Comparison of ENCODE assay signal across 10 cellular contexts in genomic region chr2:190961918-190962487, GRCh38. TPM values are rescaled to one million over a fixed set of nuclear protein-coding genes. Genes with fewer than 3 reads are reported as not detected.
DNase-seq lines count a peak whose midpoint lies in the region; ATAC-seq and TF ChIP-seq lines count a peak whose summit lies in the region.
"Had no signal": no experiment of that assay in that cellular context is flagged by ENCODE, and none has a peak within 500 bp of the region (broad histone marks: within the 10 kb centered on the region; RNA-seq: fewer than 3 reads in every experiment).

No MANE protein-coding gene starts in this region.

- BruUV-seq in Calu3 (replicated peaks; lab: Mats Ljungman, UMichigan), result no TSS peak

- no peak for DNase-seq in Calu3
- no peak for DNase-seq in GOT3 (lab: John Stamatoyannopoulos, UW)
- DNase-seq in medulla oblongata (ENCODE audit: extremely low spot score), result no peak
- DNase-seq: amygdala, gastrocnemius medialis had no signal

- H3K9me3 ChIP-seq in mesodermal cell (ENCODE audit: control insufficient read depth, low read length), result no peaks in the 10 kb centered on the region
- H3K9me3 ChIP-seq: gastrocnemius medialis had no signal

- no peak for TF ChIP-seq CTCF in Calu3 (IDR thresholded peaks at IDR 0.05; ENCODE audit: unreplicated experiment)

- 100% methylated on average over 2 of the region's 2 CpGs; no CpG with 5 or more reads in 1 of the 2 experiments for WGBS in mesodermal cell (ENCODE audit: insufficient coverage in 2 of 2), 2 experiments

- ATAC-seq in GM21423 (IDR thresholded peaks at IDR 0.05; ENCODE audit: unreplicated experiment) (peak; percentile 32), GM19023 (IDR thresholded peaks at IDR 0.05; ENCODE audit: unreplicated experiment) (no peak), HG03280 (IDR thresholded peaks at IDR 0.05; ENCODE audit: unreplicated experiment) (no peak)
- ATAC-seq in activated T-helper 17 cell treated with anti-CD3 and anti-CD28 coated beads, Interleukin-2, amount 50 U/mL, for 72 hours (replicated peaks), result no peak

- CTCF ChIA-PET in Calu3 (lab: Charles Lee), result no interaction called here

- H3K27ac ChIP-seq in mesodermal cell (ENCODE audit: low read depth, low read length, severe bottlenecking), result peak overlapping the region; percentile 8
- H3K27ac ChIP-seq: gastrocnemius medialis had no signal

- no peaks in the 10 kb centered on the region for H3K9me3 Mint-ChIP-seq in Calu3 (ENCODE audit: low read depth, unreplicated experiment)
- no peaks in the 10 kb centered on the region for H3K9me3 Mint-ChIP-seq in activated T-helper 17 cell treated with anti-CD3 and anti-CD28 coated beads, Interleukin-2, amount 50 U/mL, for 72 hours

- H3K4me1 Mint-ChIP-seq in Calu3 (ENCODE audit: low read depth, unreplicated experiment), result no peaks in the 10 kb centered on the region
- H3K4me1 Mint-ChIP-seq in activated T-helper 17 cell treated with anti-CD3 and anti-CD28 coated beads, Interleukin-2, amount 50 U/mL, for 72 hours, result peaks cover 6% of the 10 kb centered on the region

- peaks cover 21% of the 10 kb centered on the region for H3K36me3 ChIP-seq in mesodermal cell (ENCODE audit: control insufficient read depth, insufficient read depth, low read length)

- no peaks in the 10 kb centered on the region for H3K4me1 ChIP-seq in mesodermal cell (ENCODE audit: control insufficient read depth, insufficient read depth, low read length, poor library complexity, severe bottlenecking)

- no peak overlapping the region for H3K4me3 Mint-ChIP-seq in Calu3 (ENCODE audit: low read depth, unreplicated experiment)
- no peak overlapping the region for H3K4me3 Mint-ChIP-seq in activated T-helper 17 cell treated with anti-CD3 and anti-CD28 coated beads, Interleukin-2, amount 50 U/mL, for 72 hours

- H3K27me3 Mint-ChIP-seq in Calu3 (ENCODE audit: unreplicated experiment), result no peaks in the 10 kb centered on the region
- H3K27me3 Mint-ChIP-seq in activated T-helper 17 cell treated with anti-CD3 and anti-CD28 coated beads, Interleukin-2, amount 50 U/mL, for 72 hours, result no peaks in the 10 kb centered on the region

- intact Hi-C loops in Calu3 (cut with micrococcal nuclease; ENCODE audit: unreplicated experiment), result no loop called here

- peak overlapping the region; percentile 63 for H3K27ac Mint-ChIP-seq in Calu3 (ENCODE audit: unreplicated experiment)
- H3K27ac Mint-ChIP-seq in activated T-helper 17 cell treated with anti-CD3 and anti-CD28 coated beads, Interleukin-2, amount 50 U/mL, for 72 hours, result peak overlapping the region; percentile 71

- H3K4me3 ChIP-seq in mesodermal cell (ENCODE audit: extremely low read depth, insufficient read depth, low read length, poor library complexity, severe bottlenecking), result no peak overlapping the region
- H3K4me3 ChIP-seq: gastrocnemius medialis had no signal

- H3K36me3 Mint-ChIP-seq in Calu3 (ENCODE audit: insufficient read depth, unreplicated experiment), result peaks cover 49% of the 10 kb centered on the region
- H3K36me3 Mint-ChIP-seq in activated T-helper 17 cell treated with anti-CD3 and anti-CD28 coated beads, Interleukin-2, amount 50 U/mL, for 72 hours (ENCODE audit: low read depth), result peaks cover 93% of the 10 kb centered on the region

RNA-seq across cellular contexts. Expression of gene STAT1, which starts 52.0 kb away (rescaled TPM):
- total RNA-seq in Calu3 (2022), result 172 and 324 TPM in 2 replicates
- total RNA-seq in activated T-helper 17 cell treated with anti-CD3 and anti-CD28 coated beads, Interleukin-2, amount 50 U/mL, for 72 hours, result 100 to 1,000 TPM; 163 to 363 TPM
- 29.3 TPM for polyA plus RNA-seq in mesodermal cell (2013, experiment 1 of 2)
- polyA plus RNA-seq in mesodermal cell (2013, experiment 2 of 2), result 28.7 TPM
